In the genomic region with DNA sequence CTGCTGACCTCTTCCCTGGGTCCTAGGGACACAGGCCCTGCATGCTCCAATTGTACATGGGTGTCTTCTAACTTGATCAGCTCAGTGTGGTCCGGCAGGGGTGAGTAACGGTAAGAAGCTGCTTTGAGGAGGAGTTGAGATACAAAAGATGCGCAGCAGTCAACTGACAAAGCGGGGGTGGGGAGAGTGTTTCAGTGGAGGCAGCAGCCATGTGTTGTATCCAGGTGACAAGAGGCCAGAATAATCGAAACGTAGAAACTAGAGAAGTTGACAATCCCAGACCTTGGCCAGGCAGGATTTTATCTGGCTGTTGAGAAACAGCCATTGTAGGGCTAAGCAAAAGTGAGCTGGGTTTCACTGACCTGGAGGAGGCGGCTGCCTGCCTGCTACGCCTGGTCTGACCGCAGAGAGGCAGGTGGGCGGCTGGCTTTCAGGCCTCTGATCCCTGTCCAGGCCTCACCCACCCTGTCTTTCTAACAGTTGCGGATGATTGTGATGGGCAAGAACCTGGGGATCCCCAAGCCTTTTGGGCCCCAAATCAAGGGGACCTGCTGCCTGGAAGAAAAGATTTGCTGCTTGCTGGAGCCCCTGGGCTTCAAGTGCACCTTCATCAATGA, we compare ENCODE assay signal across 30 cellular contexts. TPM values are rescaled to one million over a fixed set of nuclear protein-coding genes. Genes with fewer than 3 reads are reported as not detected.
"Had no signal": no experiment of that assay in that cellular context is flagged by ENCODE, and none has a peak within 500 bp of the region (broad histone marks: within the 10 kb centered on the region; RNA-seq: fewer than 3 reads in every experiment).

No MANE protein-coding gene starts in this region.

- H3K27me3 ChIP-seq: neutrophil, pancreas, thyroid gland, upper lobe of right lung had no signal

- H3K4me3 ChIP-seq: left ventricle myocardium inferior, pancreas, skin epidermis, thyroid gland, upper lobe of right lung had no signal

- H3K27ac Mint-ChIP-seq: activated B cell treated with CpG ODN at 0.5 μM for 24 hours; activated CD4-positive, alpha-beta T cell treated with anti-CD3 and anti-CD28 coated beads for 36 hours; activated naive CD4-positive, alpha-beta T cell treated with anti-CD3 and anti-CD28 coated beads, Interleukin-2, amount 10 ng/mL, durations not matched to agents 7 days and 5 days; stimulated activated naive CD8-positive, alpha-beta T cell treated with anti-CD3 and anti-CD28 coated beads, Interleukin-15, Interleukin-2, amounts not matched to agents 100 ng/mL and 50 ng/mL, for 24 hours had no signal

- H3K36me3 Mint-ChIP-seq: naive thymus-derived CD8-positive, alpha-beta T cell had no signal

- H3K4me1 Mint-ChIP-seq: activated B cell treated with CpG ODN at 0.5 μM for 24 hours; activated CD4-positive, alpha-beta T cell treated with anti-CD3 and anti-CD28 coated beads for 36 hours; activated naive CD4-positive, alpha-beta T cell treated with anti-CD3 and anti-CD28 coated beads, Interleukin-2, amount 10 ng/mL, durations not matched to agents 7 days and 5 days had no signal

- H3K27ac ChIP-seq: left ventricle myocardium inferior, neutrophil, pancreas, skin epidermis, thyroid gland, upper lobe of right lung had no signal

- H3K27me3 Mint-ChIP-seq: activated B cell treated with CpG ODN at 0.5 μM for 24 hours; activated CD4-positive, alpha-beta T cell treated with anti-CD3 and anti-CD28 coated beads for 36 hours; naive thymus-derived CD8-positive, alpha-beta T cell; stimulated activated naive CD8-positive, alpha-beta T cell treated with anti-CD3 and anti-CD28 coated beads, Interleukin-15, Interleukin-2, amounts not matched to agents 100 ng/mL and 50 ng/mL, for 24 hours had no signal

- H3K4me3 Mint-ChIP-seq: activated B cell treated with CpG ODN at 0.5 μM for 24 hours; activated CD4-positive, alpha-beta T cell treated with anti-CD3 and anti-CD28 coated beads for 36 hours; activated naive CD4-positive, alpha-beta T cell treated with anti-CD3 and anti-CD28 coated beads, Interleukin-2, amount 10 ng/mL, durations not matched to agents 7 days and 5 days; naive thymus-derived CD8-positive, alpha-beta T cell; stimulated activated naive CD8-positive, alpha-beta T cell treated with anti-CD3 and anti-CD28 coated beads, Interleukin-15, Interleukin-2, amounts not matched to agents 100 ng/mL and 50 ng/mL, for 24 hours had no signal

- DNase-seq: activated B cell treated with CpG ODN at 0.5 μM for 24 hours; activated CD4-positive, alpha-beta T cell treated with anti-CD3 and anti-CD28 coated beads for 36 hours; activated CD4-positive, alpha-beta T cell treated with anti-CD3 and anti-CD28 coated beads, Interleukin-2, amount 50 U/mL, for 4 hours; activated CD8-positive, alpha-beta memory T cell treated with anti-CD3 and anti-CD28 coated beads for 24 hours; activated CD8-positive, alpha-beta memory T cell treated with anti-CD3 and anti-CD28 coated beads, Interleukin-2, amount 50 U/mL, for 4 hours; activated effector memory CD4-positive, alpha-beta T cell treated with anti-CD3 and anti-CD28 coated beads, Interleukin-2, amount 50 U/mL, for 16 hours; activated naive CD4-positive, alpha-beta T cell treated with anti-CD3 and anti-CD28 coated beads, Interleukin-2, amount 10 ng/mL, durations not matched to agents 7 days and 5 days; central memory CD4-positive, alpha-beta T cell; dermis blood vessel endothelial cell; effector memory CD4-positive, alpha-beta T cell; foreskin melanocyte; kidney glomerular epithelial cell; left ventricle myocardium inferior; naive thymus-derived CD8-positive, alpha-beta T cell; pancreas; right cardiac atrium; stimulated activated CD4-positive, alpha-beta T cell treated with anti-CD3 and anti-CD28 coated beads, Interleukin-1b, Interleukin-23, amount 100 ng/mL, for 48 hours; substantia nigra; T-helper 1 cell; thyroid gland; upper lobe of right lung had no signal

- ATAC-seq: activated CD4-positive, alpha-beta T cell treated with anti-CD3 and anti-CD28 coated beads for 36 hours; naive thymus-derived CD8-positive, alpha-beta T cell; pancreas; right cardiac atrium; upper lobe of right lung had no signal

- H3K9me3 Mint-ChIP-seq: activated B cell treated with CpG ODN at 0.5 μM for 24 hours; activated naive CD4-positive, alpha-beta T cell treated with anti-CD3 and anti-CD28 coated beads, Interleukin-2, amount 10 ng/mL, durations not matched to agents 7 days and 5 days; naive thymus-derived CD8-positive, alpha-beta T cell; stimulated activated naive CD8-positive, alpha-beta T cell treated with anti-CD3 and anti-CD28 coated beads, Interleukin-15, Interleukin-2, amounts not matched to agents 100 ng/mL and 50 ng/mL, for 24 hours had no signal

- H3K4me1 ChIP-seq: left ventricle myocardium inferior, pancreas, thyroid gland, upper lobe of right lung had no signal

- FAIRE-seq: astrocyte, pancreas, TTC549 had no signal

- H3K36me3 ChIP-seq: left ventricle myocardium inferior, neutrophil, pancreas, thyroid gland, upper lobe of right lung had no signal

- H3K9me3 ChIP-seq: left ventricle myocardium inferior, neutrophil, pancreas, thyroid gland, upper lobe of right lung had no signal

RNA-seq across cellular contexts. Expression of a gene that starts 28.8 kb away (rescaled TPM):
- total RNA-seq: activated B cell treated with CpG ODN at 0.5 μM for 24 hours; activated CD4-positive, alpha-beta T cell treated with anti-CD3 and anti-CD28 coated beads for 36 hours; astrocyte; dermis blood vessel endothelial cell; left ventricle myocardium inferior; lung microvascular endothelial cell; naive thymus-derived CD8-positive, alpha-beta T cell; pancreas; pulmonary artery endothelial cell; right cardiac atrium; thyroid gland; upper lobe of right lung had no signal
- polyA plus RNA-seq: adipose tissue; esophagus; naive thymus-derived CD8-positive, alpha-beta T cell; pancreas; right cardiac atrium had no signal
